In the genomic region with DNA sequence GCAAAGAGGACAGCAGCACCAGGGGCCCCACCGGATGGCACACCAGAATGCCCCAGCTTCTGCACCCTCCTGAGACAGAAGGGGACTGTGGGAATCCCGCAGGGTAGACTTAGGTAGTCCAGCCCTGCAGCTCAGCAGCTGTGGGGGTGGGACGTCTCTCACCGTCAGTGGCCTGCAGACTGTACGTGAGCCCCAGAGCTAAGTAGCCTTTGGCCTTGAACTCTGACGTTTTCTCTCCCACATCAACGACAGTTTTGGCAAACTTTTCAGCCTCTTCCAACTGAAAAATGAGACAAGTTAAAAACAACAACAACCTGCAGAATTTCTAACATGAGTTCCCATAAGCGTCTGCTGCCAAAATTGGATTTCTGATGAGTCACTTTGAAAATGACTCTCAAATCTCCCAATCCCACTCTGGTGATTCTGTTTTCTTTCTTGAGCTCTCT, we compare ENCODE assay signal across 17 cellular contexts.
DNase-seq lines count a peak whose midpoint lies in the region; ATAC-seq, FAIRE-seq and TF ChIP-seq lines count a peak whose summit lies in the region.
"Had no signal": no experiment of that assay in that cellular context is flagged by ENCODE, and none has a peak within 500 bp of the region (broad histone marks: within the 10 kb centered on the region; RNA-seq: fewer than 3 reads in every experiment).

No MANE protein-coding gene starts in this region.

- CTCF ChIA-PET in CD4-positive, alpha-beta T cell (lab: Charles Lee): no interaction called here

- intact Hi-C loops in CD4-positive, alpha-beta T cell (cut with DNase I, micrococcal nuclease): no loop called here
- intact Hi-C loops in activated T-helper 2 cell treated with anti-CD3 and anti-CD28 coated beads, Interferon-gamma antibody, Interleukin-2, Interleukin-4, amounts not matched to agents 10 μg/mL and 5 μg/mL and 100 μg/mL, durations not matched to agents 14 hours and 24 hours and 36 hours (cut with micrococcal nuclease): no loop called here

- no peaks in the 10 kb centered on the region for H3K36me3 Mint-ChIP-seq in GM23338 (ENCODE audit: low read depth)
- H3K36me3 Mint-ChIP-seq in astrocyte (ENCODE audit: low read depth, unreplicated experiment): peaks cover 9% of the 10 kb centered on the region
- no peaks in the 10 kb centered on the region for H3K36me3 Mint-ChIP-seq in CD4-positive, alpha-beta T cell (ENCODE audit: low read depth)
- no peaks in the 10 kb centered on the region for H3K36me3 Mint-ChIP-seq in activated T-helper 2 cell treated with anti-CD3 and anti-CD28 coated beads, Interferon-gamma antibody, Interleukin-2, Interleukin-4, amounts not matched to agents 10 μg/mL and 5 μg/mL and 100 μg/mL, durations not matched to agents 14 hours and 24 hours and 36 hours (ENCODE audit: low read depth)

- peak; percentile 41; the same call in 2 of the 3 replicates for ATAC-seq in GM23338
- no peak for ATAC-seq in CD4-positive, alpha-beta T cell (ENCODE audit: poor library complexity)

- peaks cover 5% of the 10 kb centered on the region; the same call in 1 of the 2 replicates for H3K9me2 ChIP-seq in GM23338 (ENCODE audit: insufficient read depth)

- H3K4me3 ChIP-seq in GM23338 (no peak overlapping the region), astrocyte (ENCODE audit: insufficient read depth, low read depth, low read length) (no peak overlapping the region), fibroblast of the aortic adventitia (ENCODE audit: low read depth, low read length) (no peak overlapping the region), retinal pigment epithelial cell (ENCODE audit: low read length) (no peak overlapping the region)
- H3K4me3 ChIP-seq: stomach had no signal

- H3F3A ChIP-seq in GM23338 (replicated peaks; ENCODE audit: low read depth): no peaks in the 10 kb centered on the region

- H3K9me3 Mint-ChIP-seq in GM23338: no peaks in the 10 kb centered on the region
- no peaks in the 10 kb centered on the region for H3K9me3 Mint-ChIP-seq in astrocyte (ENCODE audit: unreplicated experiment)
- H3K9me3 Mint-ChIP-seq in CD4-positive, alpha-beta T cell: no peaks in the 10 kb centered on the region
- H3K9me3 Mint-ChIP-seq in activated T-helper 2 cell treated with anti-CD3 and anti-CD28 coated beads, Interferon-gamma antibody, Interleukin-2, Interleukin-4, amounts not matched to agents 10 μg/mL and 5 μg/mL and 100 μg/mL, durations not matched to agents 14 hours and 24 hours and 36 hours: no peaks in the 10 kb centered on the region
- H3K9me3 Mint-ChIP-seq: IgD-negative memory B cell had no signal

- H3K4me1 Mint-ChIP-seq in GM23338 (peaks cover 32% of the 10 kb centered on the region), astrocyte (ENCODE audit: low read depth, unreplicated experiment) (peaks cover 25% of the 10 kb centered on the region)
- H3K4me1 Mint-ChIP-seq in CD4-positive, alpha-beta T cell (ENCODE audit: low read depth): peaks cover 5% of the 10 kb centered on the region
- H3K4me1 Mint-ChIP-seq in activated T-helper 2 cell treated with anti-CD3 and anti-CD28 coated beads, Interferon-gamma antibody, Interleukin-2, Interleukin-4, amounts not matched to agents 10 μg/mL and 5 μg/mL and 100 μg/mL, durations not matched to agents 14 hours and 24 hours and 36 hours (ENCODE audit: low read depth): peaks cover 13% of the 10 kb centered on the region

- no peak overlapping the region for H3K4me2 ChIP-seq in GM23338
- H3K4me2 ChIP-seq in astrocyte (ENCODE audit: low read length): peak overlapping the region; percentile 60

- H3K4me1 ChIP-seq in GM23338 (ENCODE audit: insufficient read depth) (peaks cover 9% of the 10 kb centered on the region; the same call in 1 of the 2 replicates), astrocyte (ENCODE audit: insufficient read depth, low read length) (peaks cover 20% of the 10 kb centered on the region)

- H3K9me3 ChIP-seq in astrocyte (ENCODE audit: insufficient read depth, low read depth, low read length): no peaks in the 10 kb centered on the region
- H3K9me3 ChIP-seq in CD4-positive, alpha-beta T cell (ENCODE audit: control insufficient read depth, low read length): no peaks in the 10 kb centered on the region
- H3K9me3 ChIP-seq: stomach had no signal

- POLR2A ChIA-PET in CD4-positive, alpha-beta T cell (lab: Charles Lee): no interaction called here

- no peaks in the 10 kb centered on the region for H3K79me2 ChIP-seq in GM23338 (replicated peaks; ENCODE audit: insufficient read depth)
- H3K79me2 ChIP-seq in astrocyte (ENCODE audit: insufficient read depth, low read length): no peaks in the 10 kb centered on the region

- H3K27me3 ChIP-seq in GM23338 (ENCODE audit: insufficient read depth): no peaks in the 10 kb centered on the region
- H3K27me3 ChIP-seq in astrocyte (ENCODE audit: insufficient read depth, low read length): no peaks in the 10 kb centered on the region
- no peaks in the 10 kb centered on the region for H3K27me3 ChIP-seq in CD4-positive, alpha-beta T cell (ENCODE audit: control insufficient read depth, insufficient read depth, low read length)
- H3K27me3 ChIP-seq: stomach had no signal

- H3K27ac ChIP-seq in GM23338 (ENCODE audit: low read depth): no peak overlapping the region
- H3K27ac ChIP-seq in astrocyte (ENCODE audit: low read depth, low read length): peak overlapping the region; percentile 27
- no peak overlapping the region for H3K27ac ChIP-seq in CD4-positive, alpha-beta T cell (ENCODE audit: low read depth, low read length)

- H3K9ac ChIP-seq in astrocyte (ENCODE audit: low read length): no peak overlapping the region

- no peak for FAIRE-seq in astrocyte (lab: Jason Lieb, UNC)
- FAIRE-seq: RCC 7860 had no signal

- H3K27me3 Mint-ChIP-seq in GM23338 (ENCODE audit: insufficient read depth, low read depth, poor library complexity): peaks cover 5% of the 10 kb centered on the region
- H3K27me3 Mint-ChIP-seq in astrocyte (ENCODE audit: low read depth, unreplicated experiment): no peaks in the 10 kb centered on the region
- H3K27me3 Mint-ChIP-seq in CD4-positive, alpha-beta T cell: no peaks in the 10 kb centered on the region
- H3K27me3 Mint-ChIP-seq in activated T-helper 2 cell treated with anti-CD3 and anti-CD28 coated beads, Interferon-gamma antibody, Interleukin-2, Interleukin-4, amounts not matched to agents 10 μg/mL and 5 μg/mL and 100 μg/mL, durations not matched to agents 14 hours and 24 hours and 36 hours (ENCODE audit: low read depth): peaks cover 6% of the 10 kb centered on the region

- TF ChIP-seq CTCF in GM23338 (conservative IDR thresholded peaks at IDR 0.05; ENCODE audit: low read depth in 2 of 2): no peak
- no peak for TF ChIP-seq CTCF in astrocyte (IDR thresholded peaks at IDR 0.05; ENCODE audit: insufficient read depth, low read depth, low read length)
- TF ChIP-seq CTCF in fibroblast of the aortic adventitia (IDR thresholded peaks at IDR 0.05; ENCODE audit: insufficient read depth, low read length): no peak
- no peak for TF ChIP-seq CTCF in retinal pigment epithelial cell (conservative IDR thresholded peaks at IDR 0.05; ENCODE audit: low read depth, low read length)
- TF ChIP-seq CTCF in CD4-positive, alpha-beta T cell (IDR thresholded peaks at IDR 0.05): no peak

- H3K4me3 Mint-ChIP-seq in GM23338 (no peak overlapping the region), astrocyte (ENCODE audit: unreplicated experiment) (no peak overlapping the region)
- H3K4me3 Mint-ChIP-seq in CD4-positive, alpha-beta T cell: no peak overlapping the region
- no peak overlapping the region for H3K4me3 Mint-ChIP-seq in activated T-helper 2 cell treated with anti-CD3 and anti-CD28 coated beads, Interferon-gamma antibody, Interleukin-2, Interleukin-4, amounts not matched to agents 10 μg/mL and 5 μg/mL and 100 μg/mL, durations not matched to agents 14 hours and 24 hours and 36 hours (ENCODE audit: low read depth)
- H3K4me3 Mint-ChIP-seq: IgD-negative memory B cell had no signal

- DNase-seq in GM23338 (ENCODE audit: low spot score) (no peak), astrocyte (ENCODE audit: low read depth) (peak; percentile 72), fibroblast of the aortic adventitia (ENCODE audit: low read depth) (peak; percentile 71), retinal pigment epithelial cell (ENCODE audit: low read depth) (peak; percentile 89), SIG-M5 (lab: John Stamatoyannopoulos, UW) (no peak), glomerular visceral epithelial cell (ENCODE audit: extremely low spot score) (no peak)
- DNase-seq in CD4-positive, alpha-beta T cell: no peak
- no peak for DNase-seq in activated T-helper 2 cell treated with anti-CD3 and anti-CD28 coated beads, Interferon-gamma antibody, Interleukin-2, Interleukin-4, amounts not matched to agents 10 μg/mL and 5 μg/mL and 100 μg/mL, durations not matched to agents 14 hours and 24 hours and 36 hours (ENCODE audit: low spot score)
- DNase-seq: activated naive CD4-positive, alpha-beta T cell treated with anti-CD3 and anti-CD28 coated beads, Interleukin-2, amount 50 U/mL, for 16 hours; AML-193; cortex of kidney; NCI-H1417 treated with DMSO at 0.1 percent for 48 hours; NCI-H524 treated with DMSO at 0.1 percent for 48 hours; nucleus accumbens; stomach had no signal

- H4K20me1 ChIP-seq in GM23338 (replicated peaks; ENCODE audit: insufficient read depth) (no peaks in the 10 kb centered on the region), astrocyte (ENCODE audit: insufficient read depth, low read length) (no peaks in the 10 kb centered on the region)

- H3K27ac Mint-ChIP-seq in GM23338 (peak overlapping the region; percentile 25), astrocyte (ENCODE audit: unreplicated experiment) (no peak overlapping the region)
- no peak overlapping the region for H3K27ac Mint-ChIP-seq in CD4-positive, alpha-beta T cell
- H3K27ac Mint-ChIP-seq in activated T-helper 2 cell treated with anti-CD3 and anti-CD28 coated beads, Interferon-gamma antibody, Interleukin-2, Interleukin-4, amounts not matched to agents 10 μg/mL and 5 μg/mL and 100 μg/mL, durations not matched to agents 14 hours and 24 hours and 36 hours: no peak overlapping the region
- H3K27ac Mint-ChIP-seq: IgD-negative memory B cell had no signal

- no peak overlapping the region for H2AFZ ChIP-seq in GM23338
- peak overlapping the region; percentile 26 for H2AFZ ChIP-seq in astrocyte (ENCODE audit: low read depth, low read length)

- H3K36me3 ChIP-seq in GM23338 (ENCODE audit: insufficient read depth) (no peaks in the 10 kb centered on the region), astrocyte (ENCODE audit: insufficient read depth, low read length) (peaks cover 2% of the 10 kb centered on the region)

TF ChIP-seq in GM23338, 12 proteins besides CTCF, POLR2A, EP300 and RAD21 (continues in another document):
- TF ChIP-seq STAT1 (IDR thresholded peaks at IDR 0.05; ENCODE audit: unreplicated experiment): no peak

Comparison
In these comparisons a context has a peak if more than half of its experiments do, and no peak if none do; other contexts are left out.
1. DNase-seq: peak in astrocyte (single experiment), fibroblast of the aortic adventitia (single experiment) and retinal pigment epithelial cell (single experiment); none in GM23338 (single experiment), CD4-positive, alpha-beta T cell (0 of 10), SIG-M5 (single experiment), activated T-helper 2 cell treated with anti-CD3 and anti-CD28 coated beads, Interferon-gamma antibody, Interleukin-2, Interleukin-4, amounts not matched to agents 10 μg/mL and 5 μg/mL and 100 μg/mL, durations not matched to agents 14 hours and 24 hours and 36 hours (single experiment) and glomerular visceral epithelial cell (single experiment).